Comparison of ENCODE assay signal across 22 cellular contexts in genomic region chr1:7684132-7684531, GRCh38.
"Had no signal": no experiment of that assay in that cellular context is flagged by ENCODE, and none has a peak within 500 bp of the region (broad histone marks: within the 10 kb centered on the region; RNA-seq: fewer than 3 reads in every experiment).

No MANE protein-coding gene starts in this region.

- DNase-seq: activated CD4-positive, alpha-beta T cell treated with anti-CD3 and anti-CD28 coated beads for 48 hours; activated CD4-positive, alpha-beta T cell treated with anti-CD3 and anti-CD28 coated beads, Interleukin-2, amount 50 U/mL, for 4 hours; activated CD4-positive, CD25-positive, alpha-beta regulatory T cell treated with anti-CD3 and anti-CD28 coated beads, Interleukin-2, amount 50 U/mL, for 72 hours; activated CD8-positive, alpha-beta memory T cell treated with anti-CD3 and anti-CD28 coated beads, Interleukin-2, amount 50 U/mL, for 48 hours; activated CD8-positive, alpha-beta T cell treated with anti-CD3 and anti-CD28 coated beads, Interleukin-2, amount 10 ng/mL, durations not matched to agents 7 days and 5 days; activated effector memory CD4-positive, alpha-beta T cell treated with Interleukin-2 at 50 U/mL for 16 hours; activated naive CD4-positive, alpha-beta T cell treated with anti-CD3 and anti-CD28 coated beads for 36 hours; activated T-cell treated with anti-CD3 and anti-CD28 coated beads, Interleukin-2, amount 50 U/mL, for 1 hour; cerebellar nuclear complex; Kasumi-1; KBM-7; NCI-H1105 treated with DMSO at 0.1 percent for 48 hours; NCI-H146; NCI-H1930; NCI-H510A treated with DMSO at 0.1 percent for 48 hours; NCI-H774; NK-92 treated with Interleukin-12 subunit alpha and Interleukin-12 subunit beta, amount 100 ng/mL, for 24 hours; OCI-M1; Right ventricle myocardium superior; SJCRH30 had no signal

- H3K4me3 ChIP-seq: SJCRH30 had no signal

- H3K9me3 ChIP-seq: SJCRH30 had no signal

- H3K27ac ChIP-seq: SJCRH30 had no signal

- ATAC-seq: activated CD8-positive, alpha-beta T cell treated with anti-CD3 and anti-CD28 coated beads, Interleukin-2, amount 10 ng/mL, durations not matched to agents 7 days and 5 days; Panc1; WTC11 had no signal

- H3K36me3 ChIP-seq: SJCRH30 had no signal
